ENCODE assay signal across 17 cellular contexts in genomic region chr17:57666946-57667345, GRCh38.
A peak's percentile ranks its signal among the peaks of the same experiment; 100 is the strongest.
DNase-seq lines count a peak whose midpoint lies in the region; ATAC-seq and TF ChIP-seq lines count a peak whose summit lies in the region.
"Had no signal": no experiment of that assay in that cellular context is flagged by ENCODE, and none has a peak within 500 bp of the region (broad histone marks: within the 10 kb centered on the region; RNA-seq: fewer than 3 reads in every experiment).

No MANE protein-coding gene starts in this region.

- no peaks in the 10 kb centered on the region for H3K27me3 ChIP-seq in thymus (ENCODE audit: control insufficient read depth, insufficient read depth)
- H3K27me3 ChIP-seq: cardiac muscle cell had no signal

- no peak overlapping the region for H3K4me3 ChIP-seq in thymus (ENCODE audit: low read length)
- H3K4me3 ChIP-seq: cardiac muscle cell, K562 had no signal

- H3K27me3 Mint-ChIP-seq in activated naive CD4-positive, alpha-beta T cell treated with anti-CD3 and anti-CD28 coated beads, Interleukin-2, amount 10 ng/mL, durations not matched to agents 7 days and 5 days = no peaks in the 10 kb centered on the region
- peaks cover 6% of the 10 kb centered on the region for H3K27me3 Mint-ChIP-seq in brain
- H3K27me3 Mint-ChIP-seq in mesothelial cell of epicardium (ENCODE audit: low read depth) = no peaks in the 10 kb centered on the region
- H3K27me3 Mint-ChIP-seq: activated naive CD8-positive, alpha-beta T cell treated with anti-CD3 and anti-CD28 coated beads for 36 hours; stimulated activated naive CD8-positive, alpha-beta T cell treated with anti-CD3 and anti-CD28 coated beads, Interleukin-15, amount 100 ng/mL, for 72 hours had no signal

- peaks cover 24% of the 10 kb centered on the region for H3K4me1 ChIP-seq in thymus (ENCODE audit: control insufficient read depth, insufficient read depth, low read length)

- peaks cover 32% of the 10 kb centered on the region for H3K36me3 ChIP-seq in thymus (ENCODE audit: control insufficient read depth, insufficient read depth)
- H3K36me3 ChIP-seq: cardiac muscle cell had no signal

- peak; percentile 6 for DNase-seq in activated naive CD4-positive, alpha-beta T cell treated with anti-CD3 and anti-CD28 coated beads, Interleukin-2, amount 10 ng/mL, durations not matched to agents 7 days and 5 days
- no peak for DNase-seq in activated naive CD4-positive, alpha-beta T cell treated with Interleukin-2 at 50 U/mL for 16 hours
- DNase-seq in mesothelial cell of epicardium (ENCODE audit: low spot score in 2 of 2, unreplicated experiment in 2 of 2) (no peak), NOMO-1 treated with dmso at 0.1 percent for 144 hours (lab: John Stamatoyannopoulos, UW; ENCODE audit: unreplicated experiment) (no peak), COLO829 (ENCODE audit: low spot score) (no peak)
- DNase-seq: activated naive CD8-positive, alpha-beta T cell treated with anti-CD3 and anti-CD28 coated beads for 36 hours; GDM1; GOT3; NCI-H1092; NCI-H748 treated with DMSO at 0.1 percent for 48 hours had no signal

- ATAC-seq in HG02981 (IDR thresholded peaks at IDR 0.05; ENCODE audit: unreplicated experiment) = no peak
- ATAC-seq: K562; stimulated activated naive CD8-positive, alpha-beta T cell treated with anti-CD3 and anti-CD28 coated beads, Interleukin-15, amount 100 ng/mL, for 72 hours; WTC11 had no signal

- no peak overlapping the region for H3K27ac Mint-ChIP-seq in activated naive CD4-positive, alpha-beta T cell treated with anti-CD3 and anti-CD28 coated beads, Interleukin-2, amount 10 ng/mL, durations not matched to agents 7 days and 5 days
- peak overlapping the region; percentile 50 to 100 (median 98) for H3K27ac Mint-ChIP-seq in brain
- H3K27ac Mint-ChIP-seq in mesothelial cell of epicardium = peak overlapping the region; percentile 17
- H3K27ac Mint-ChIP-seq: activated naive CD8-positive, alpha-beta T cell treated with anti-CD3 and anti-CD28 coated beads for 36 hours; WTC11 had no signal

- no peak overlapping the region for H3K4me3 Mint-ChIP-seq in activated naive CD4-positive, alpha-beta T cell treated with anti-CD3 and anti-CD28 coated beads, Interleukin-2, amount 10 ng/mL, durations not matched to agents 7 days and 5 days
- H3K4me3 Mint-ChIP-seq in brain (no peak overlapping the region), mesothelial cell of epicardium (no peak overlapping the region)
- H3K4me3 Mint-ChIP-seq: activated naive CD8-positive, alpha-beta T cell treated with anti-CD3 and anti-CD28 coated beads for 36 hours; stimulated activated naive CD8-positive, alpha-beta T cell treated with anti-CD3 and anti-CD28 coated beads, Interleukin-15, amount 100 ng/mL, for 72 hours; WTC11 had no signal

- H3K27ac ChIP-seq in thymus (ENCODE audit: low read depth) = peak overlapping the region; percentile 13
- H3K27ac ChIP-seq: cardiac muscle cell had no signal

- TF ChIP-seq CTCF in brain (conservative IDR thresholded peaks at IDR 0.05) = no peak
- no peak for TF ChIP-seq CTCF in mesothelial cell of epicardium (IDR thresholded peaks at IDR 0.05; ENCODE audit: unreplicated experiment)

- H3K9me3 ChIP-seq in thymus (ENCODE audit: control insufficient read depth) = no peaks in the 10 kb centered on the region

- CTCF ChIA-PET in activated naive CD4-positive, alpha-beta T cell treated with anti-CD3 and anti-CD28 coated beads, Interleukin-2, amount 10 ng/mL, durations not matched to agents 7 days and 5 days (lab: Charles Lee) = interaction anchor here (1.3 kb wide), 1 partner anchor 69 kb away, joined by 6 read pairs; no protein-coding TSS in a partner anchor

- no peaks in the 10 kb centered on the region for H3K9me3 Mint-ChIP-seq in activated naive CD4-positive, alpha-beta T cell treated with anti-CD3 and anti-CD28 coated beads, Interleukin-2, amount 10 ng/mL, durations not matched to agents 7 days and 5 days
- H3K9me3 Mint-ChIP-seq in brain (no peaks in the 10 kb centered on the region), mesothelial cell of epicardium (no peaks in the 10 kb centered on the region)
- H3K9me3 Mint-ChIP-seq: activated naive CD8-positive, alpha-beta T cell treated with anti-CD3 and anti-CD28 coated beads for 36 hours; stimulated activated naive CD8-positive, alpha-beta T cell treated with anti-CD3 and anti-CD28 coated beads, Interleukin-15, amount 100 ng/mL, for 72 hours; WTC11 had no signal

- peaks cover 12% of the 10 kb centered on the region for H3K4me1 Mint-ChIP-seq in activated naive CD4-positive, alpha-beta T cell treated with anti-CD3 and anti-CD28 coated beads, Interleukin-2, amount 10 ng/mL, durations not matched to agents 7 days and 5 days
- H3K4me1 Mint-ChIP-seq in brain (peaks cover 96% of the 10 kb centered on the region), mesothelial cell of epicardium (peaks cover 58% of the 10 kb centered on the region)

- WGBS in thymus = 95% methylated on average over 6 of the region's 6 CpGs

- peaks cover 12% of the 10 kb centered on the region for H3K36me3 Mint-ChIP-seq in activated naive CD4-positive, alpha-beta T cell treated with anti-CD3 and anti-CD28 coated beads, Interleukin-2, amount 10 ng/mL, durations not matched to agents 7 days and 5 days
- H3K36me3 Mint-ChIP-seq in brain = peaks cover 10% of the 10 kb centered on the region
- peaks cover 3% of the 10 kb centered on the region for H3K36me3 Mint-ChIP-seq in mesothelial cell of epicardium
- H3K36me3 Mint-ChIP-seq: WTC11 had no signal
